Comparison of ENCODE assay signal across 2 cellular contexts in the genomic region with DNA sequence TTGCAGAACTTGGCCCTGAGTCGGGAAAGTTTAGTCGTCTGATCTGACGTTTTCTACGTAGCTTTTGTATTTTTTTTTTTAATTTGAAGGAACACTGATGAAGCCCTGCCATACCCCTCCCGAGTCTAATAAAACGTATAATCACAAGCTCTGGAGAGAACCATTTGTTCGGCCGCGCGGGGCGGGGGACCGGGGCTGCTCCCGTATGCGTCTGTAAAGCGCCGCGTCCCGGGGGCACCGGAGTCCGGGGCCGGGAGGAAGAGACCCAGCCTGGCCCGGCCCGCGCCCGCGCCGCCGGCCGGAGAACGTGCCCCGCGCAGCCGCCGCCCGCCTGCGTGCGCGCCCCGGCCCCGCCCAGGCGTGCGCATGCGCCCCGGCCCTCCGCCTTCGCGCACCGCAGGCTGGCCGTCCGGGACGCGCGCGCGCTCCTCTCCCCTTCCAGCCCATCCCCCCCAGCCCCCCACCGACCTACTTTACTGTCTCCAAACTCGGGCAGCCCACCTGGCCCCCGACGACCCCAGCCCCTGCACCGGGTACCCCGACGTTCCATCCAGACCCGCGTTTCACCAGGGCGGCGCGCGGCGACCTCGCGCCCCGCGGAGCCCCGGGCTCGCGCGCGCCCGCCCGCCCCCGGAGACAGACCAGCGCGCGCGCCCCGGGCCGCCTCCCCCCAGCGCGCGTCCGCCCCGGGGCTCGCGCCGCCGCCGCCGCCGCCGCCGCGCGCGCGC.
TF ChIP-seq lines count a peak whose summit lies in the region.

No MANE protein-coding gene starts in this region.

TF ChIP-seq in HCT116, 20 proteins besides CTCF, POLR2A, EP300 and RAD21:
- no peak for TF ChIP-seq REST (IDR thresholded peaks at IDR 0.05; ENCODE audit: low read depth)
- TF ChIP-seq JUND (IDR thresholded peaks at IDR 0.05) = no peak
- TF ChIP-seq FOSL1 (IDR thresholded peaks at IDR 0.05; ENCODE audit: low read depth) = no peak
- 0 out of 2 replicates have a peak, but pooled peaks have one; percentile 37 for TF ChIP-seq SIN3A (IDR thresholded peaks at IDR 0.05; ENCODE audit: low read depth)
- TF ChIP-seq, protein P1, sequence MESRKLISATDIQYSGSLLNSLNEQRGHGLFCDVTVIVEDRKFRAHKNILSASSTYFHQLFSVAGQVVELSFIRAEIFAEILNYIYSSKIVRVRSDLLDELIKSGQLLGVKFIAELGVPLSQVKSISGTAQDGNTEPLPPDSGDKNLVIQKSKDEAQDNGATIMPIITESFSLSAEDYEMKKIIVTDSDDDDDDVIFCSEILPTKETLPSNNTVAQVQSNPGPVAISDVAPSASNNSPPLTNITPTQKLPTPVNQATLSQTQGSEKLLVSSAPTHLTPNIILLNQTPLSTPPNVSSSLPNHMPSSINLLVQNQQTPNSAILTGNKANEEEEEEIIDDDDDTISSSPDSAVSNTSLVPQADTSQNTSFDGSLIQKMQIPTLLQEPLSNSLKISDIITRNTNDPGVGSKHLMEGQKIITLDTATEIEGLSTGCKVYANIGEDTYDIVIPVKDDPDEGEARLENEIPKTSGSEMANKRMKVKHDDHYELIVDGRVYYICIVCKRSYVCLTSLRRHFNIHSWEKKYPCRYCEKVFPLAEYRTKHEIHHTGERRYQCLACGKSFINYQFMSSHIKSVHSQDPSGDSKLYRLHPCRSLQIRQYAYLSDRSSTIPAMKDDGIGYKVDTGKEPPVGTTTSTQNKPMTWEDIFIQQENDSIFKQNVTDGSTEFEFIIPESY (IDR thresholded peaks at IDR 0.05; ENCODE audit: extremely low read depth, insufficient replicate concordance, low read length) = no peak
- TF ChIP-seq MAX (IDR thresholded peaks at IDR 0.05) = no peak
- TF ChIP-seq CBX3 (IDR thresholded peaks at IDR 0.05; ENCODE audit: low read depth) = no peak
- TF ChIP-seq POLR2AphosphoS5 (IDR thresholded peaks at IDR 0.05; ENCODE audit: low read depth, low read length) = peak; percentile 82
- no peak for TF ChIP-seq EZH2 (IDR thresholded peaks at IDR 0.05)

TF ChIP-seq in GM12878, 131 proteins besides CTCF, POLR2A, EP300 and RAD21 (continues in another document):
- TF ChIP-seq PBX3 (IDR thresholded peaks at IDR 0.05; ENCODE audit: insufficient replicate concordance, low read depth, low read length) (no peak), TAF1 (IDR thresholded peaks at IDR 0.05; ENCODE audit: borderline replicate concordance, low read depth, low read length) (peak; percentile 54; the same call in 1 of the 2 replicates), BCL11A (IDR thresholded peaks at IDR 0.05; ENCODE audit: low read depth, low read length) (no peak), ZNF217 (IDR thresholded peaks at IDR 0.05) (no peak), HDGF (IDR thresholded peaks at IDR 0.05) (0 out of 2 replicates have a peak, but pooled peaks have one; percentile 15), EED (IDR thresholded peaks at IDR 0.05; ENCODE audit: low read depth) (no peak), MYC (IDR thresholded peaks at IDR 0.05; ENCODE audit: insufficient read depth, insufficient read length, insufficient replicate concordance, low read length, severe bottlenecking) (no peak), SUZ12 (IDR thresholded peaks at IDR 0.05; ENCODE audit: unreplicated experiment) (no peak), CREM (IDR thresholded peaks at IDR 0.05; ENCODE audit: low read depth) (no peak), SPI1 (IDR thresholded peaks at IDR 0.05; ENCODE audit: borderline replicate concordance, insufficient read depth, low read depth, low read length) (no peak), SMAD1 (IDR thresholded peaks at IDR 0.05; ENCODE audit: low read depth, partially characterized antibody) (peak; percentile 28), SIN3A (IDR thresholded peaks at IDR 0.05; ENCODE audit: low read depth, low read length) (no peak), STAT3 (IDR thresholded peaks at IDR 0.05; ENCODE audit: low read depth, low read length) (no peak), BCL3 (IDR thresholded peaks at IDR 0.05; ENCODE audit: borderline replicate concordance, insufficient read depth, low read depth, low read length, poor library complexity, severe bottlenecking) (peak; percentile 45), NRF1 (conservative IDR thresholded peaks at IDR 0.05; ENCODE audit: low read depth, low read length) (peak; percentile 64), ETV6 (conservative IDR thresholded peaks at IDR 0.05 in 1 of 2, IDR thresholded peaks at IDR 0.05 in 1 of 2; ENCODE audit: borderline replicate concordance in 1 of 2, low read depth in 1 of 2) (no peak), CEBPZ (IDR thresholded peaks at IDR 0.05; ENCODE audit: low read depth, low read length) (no peak), RUNX3 (IDR thresholded peaks at IDR 0.05; ENCODE audit: low read length) (no peak; the same call in 1 of the 2 replicates), CBX5 (IDR thresholded peaks at IDR 0.05; ENCODE audit: low read depth) (no peak), FOXK2 (IDR thresholded peaks at IDR 0.05) (no peak), BMI1 (IDR thresholded peaks at IDR 0.05; ENCODE audit: borderline replicate concordance) (no peak)
- TF ChIP-seq, protein P2, sequence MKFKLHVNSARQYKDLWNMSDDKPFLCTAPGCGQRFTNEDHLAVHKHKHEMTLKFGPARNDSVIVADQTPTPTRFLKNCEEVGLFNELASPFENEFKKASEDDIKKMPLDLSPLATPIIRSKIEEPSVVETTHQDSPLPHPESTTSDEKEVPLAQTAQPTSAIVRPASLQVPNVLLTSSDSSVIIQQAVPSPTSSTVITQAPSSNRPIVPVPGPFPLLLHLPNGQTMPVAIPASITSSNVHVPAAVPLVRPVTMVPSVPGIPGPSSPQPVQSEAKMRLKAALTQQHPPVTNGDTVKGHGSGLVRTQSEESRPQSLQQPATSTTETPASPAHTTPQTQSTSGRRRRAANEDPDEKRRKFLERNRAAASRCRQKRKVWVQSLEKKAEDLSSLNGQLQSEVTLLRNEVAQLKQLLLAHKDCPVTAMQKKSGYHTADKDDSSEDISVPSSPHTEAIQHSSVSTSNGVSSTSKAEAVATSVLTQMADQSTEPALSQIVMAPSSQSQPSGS (IDR thresholded peaks at IDR 0.05; ENCODE audit: low read length) = no peak
- TF ChIP-seq, protein P3, sequence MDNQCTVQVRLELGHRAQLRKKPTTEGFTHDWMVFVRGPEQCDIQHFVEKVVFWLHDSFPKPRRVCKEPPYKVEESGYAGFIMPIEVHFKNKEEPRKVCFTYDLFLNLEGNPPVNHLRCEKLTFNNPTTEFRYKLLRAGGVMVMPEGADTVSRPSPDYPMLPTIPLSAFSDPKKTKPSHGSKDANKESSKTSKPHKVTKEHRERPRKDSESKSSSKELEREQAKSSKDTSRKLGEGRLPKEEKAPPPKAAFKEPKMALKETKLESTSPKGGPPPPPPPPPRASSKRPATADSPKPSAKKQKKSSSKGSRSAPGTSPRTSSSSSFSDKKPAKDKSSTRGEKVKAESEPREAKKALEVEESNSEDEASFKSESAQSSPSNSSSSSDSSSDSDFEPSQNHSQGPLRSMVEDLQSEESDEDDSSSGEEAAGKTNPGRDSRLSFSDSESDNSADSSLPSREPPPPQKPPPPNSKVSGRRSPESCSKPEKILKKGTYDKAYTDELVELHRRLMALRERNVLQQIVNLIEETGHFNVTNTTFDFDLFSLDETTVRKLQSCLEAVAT (IDR thresholded peaks at IDR 0.05) = 0 out of 2 replicates have a peak, but pooled peaks have one; percentile 43
- TF ChIP-seq, protein P4, sequence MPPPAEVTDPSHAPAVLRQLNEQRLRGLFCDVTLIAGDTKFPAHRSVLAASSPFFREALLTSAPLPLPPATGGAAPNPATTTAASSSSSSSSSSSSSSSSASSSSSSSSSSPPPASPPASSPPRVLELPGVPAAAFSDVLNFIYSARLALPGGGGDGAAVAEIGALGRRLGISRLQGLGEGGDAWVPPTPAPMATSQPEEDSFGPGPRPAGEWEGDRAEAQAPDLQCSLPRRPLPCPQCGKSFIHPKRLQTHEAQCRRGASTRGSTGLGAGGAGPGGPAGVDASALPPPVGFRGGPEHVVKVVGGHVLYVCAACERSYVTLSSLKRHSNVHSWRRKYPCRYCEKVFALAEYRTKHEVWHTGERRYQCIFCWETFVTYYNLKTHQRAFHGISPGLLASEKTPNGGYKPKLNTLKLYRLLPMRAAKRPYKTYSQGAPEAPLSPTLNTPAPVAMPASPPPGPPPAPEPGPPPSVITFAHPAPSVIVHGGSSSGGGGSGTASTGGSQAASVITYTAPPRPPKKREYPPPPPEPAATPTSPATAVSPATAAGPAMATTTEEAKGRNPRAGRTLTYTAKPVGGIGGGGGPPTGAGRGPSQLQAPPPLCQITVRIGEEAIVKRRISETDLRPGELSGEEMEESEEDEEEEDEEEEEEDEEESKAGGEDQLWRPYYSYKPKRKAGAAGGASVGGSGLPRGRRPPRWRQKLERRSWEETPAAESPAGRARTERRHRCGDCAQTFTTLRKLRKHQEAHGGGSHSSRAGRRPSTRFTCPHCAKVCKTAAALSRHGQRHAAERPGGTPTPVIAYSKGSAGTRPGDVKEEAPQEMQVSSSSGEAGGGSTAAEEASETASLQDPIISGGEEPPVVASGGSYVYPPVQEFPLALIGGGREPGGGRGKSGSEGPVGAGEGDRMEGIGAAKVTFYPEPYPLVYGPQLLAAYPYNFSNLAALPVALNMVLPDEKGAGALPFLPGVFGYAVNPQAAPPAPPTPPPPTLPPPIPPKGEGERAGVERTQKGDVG (CRISPR knock-in tag; IDR thresholded peaks at IDR 0.05) = no peak
- TF ChIP-seq, protein P5, sequence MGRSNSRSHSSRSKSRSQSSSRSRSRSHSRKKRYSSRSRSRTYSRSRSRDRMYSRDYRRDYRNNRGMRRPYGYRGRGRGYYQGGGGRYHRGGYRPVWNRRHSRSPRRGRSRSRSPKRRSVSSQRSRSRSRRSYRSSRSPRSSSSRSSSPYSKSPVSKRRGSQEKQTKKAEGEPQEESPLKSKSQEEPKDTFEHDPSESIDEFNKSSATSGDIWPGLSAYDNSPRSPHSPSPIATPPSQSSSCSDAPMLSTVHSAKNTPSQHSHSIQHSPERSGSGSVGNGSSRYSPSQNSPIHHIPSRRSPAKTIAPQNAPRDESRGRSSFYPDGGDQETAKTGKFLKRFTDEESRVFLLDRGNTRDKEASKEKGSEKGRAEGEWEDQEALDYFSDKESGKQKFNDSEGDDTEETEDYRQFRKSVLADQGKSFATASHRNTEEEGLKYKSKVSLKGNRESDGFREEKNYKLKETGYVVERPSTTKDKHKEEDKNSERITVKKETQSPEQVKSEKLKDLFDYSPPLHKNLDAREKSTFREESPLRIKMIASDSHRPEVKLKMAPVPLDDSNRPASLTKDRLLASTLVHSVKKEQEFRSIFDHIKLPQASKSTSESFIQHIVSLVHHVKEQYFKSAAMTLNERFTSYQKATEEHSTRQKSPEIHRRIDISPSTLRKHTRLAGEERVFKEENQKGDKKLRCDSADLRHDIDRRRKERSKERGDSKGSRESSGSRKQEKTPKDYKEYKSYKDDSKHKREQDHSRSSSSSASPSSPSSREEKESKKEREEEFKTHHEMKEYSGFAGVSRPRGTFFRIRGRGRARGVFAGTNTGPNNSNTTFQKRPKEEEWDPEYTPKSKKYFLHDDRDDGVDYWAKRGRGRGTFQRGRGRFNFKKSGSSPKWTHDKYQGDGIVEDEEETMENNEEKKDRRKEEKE (IDR thresholded peaks at IDR 0.05) = no peak
- TF ChIP-seq, protein P6, sequence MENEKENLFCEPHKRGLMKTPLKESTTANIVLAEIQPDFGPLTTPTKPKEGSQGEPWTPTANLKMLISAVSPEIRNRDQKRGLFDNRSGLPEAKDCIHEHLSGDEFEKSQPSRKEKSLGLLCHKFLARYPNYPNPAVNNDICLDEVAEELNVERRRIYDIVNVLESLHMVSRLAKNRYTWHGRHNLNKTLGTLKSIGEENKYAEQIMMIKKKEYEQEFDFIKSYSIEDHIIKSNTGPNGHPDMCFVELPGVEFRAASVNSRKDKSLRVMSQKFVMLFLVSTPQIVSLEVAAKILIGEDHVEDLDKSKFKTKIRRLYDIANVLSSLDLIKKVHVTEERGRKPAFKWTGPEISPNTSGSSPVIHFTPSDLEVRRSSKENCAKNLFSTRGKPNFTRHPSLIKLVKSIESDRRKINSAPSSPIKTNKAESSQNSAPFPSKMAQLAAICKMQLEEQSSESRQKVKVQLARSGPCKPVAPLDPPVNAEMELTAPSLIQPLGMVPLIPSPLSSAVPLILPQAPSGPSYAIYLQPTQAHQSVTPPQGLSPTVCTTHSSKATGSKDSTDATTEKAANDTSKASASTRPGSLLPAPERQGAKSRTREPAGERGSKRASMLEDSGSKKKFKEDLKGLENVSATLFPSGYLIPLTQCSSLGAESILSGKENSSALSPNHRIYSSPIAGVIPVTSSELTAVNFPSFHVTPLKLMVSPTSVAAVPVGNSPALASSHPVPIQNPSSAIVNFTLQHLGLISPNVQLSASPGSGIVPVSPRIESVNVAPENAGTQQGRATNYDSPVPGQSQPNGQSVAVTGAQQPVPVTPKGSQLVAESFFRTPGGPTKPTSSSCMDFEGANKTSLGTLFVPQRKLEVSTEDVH (IDR thresholded peaks at IDR 0.05; ENCODE audit: low read depth, partially characterized antibody) = no peak
